20 cellular contexts compared by ENCODE assay signal in genomic region chr7:150900675-150901074, GRCh38. TPM values are rescaled to one million over a fixed set of nuclear protein-coding genes. Genes with fewer than 3 reads are reported as not detected.
"Had no signal": no experiment of that assay in that cellular context is flagged by ENCODE, and none has a peak within 500 bp of the region (broad histone marks: within the 10 kb centered on the region; RNA-seq: fewer than 3 reads in every experiment).

No MANE protein-coding gene starts in this region.

- H3K4me1 ChIP-seq: lower lobe of right lung, prostate gland had no signal

- H3K27ac Mint-ChIP-seq: activated CD8-positive, alpha-beta T cell treated with anti-CD3 and anti-CD28 coated beads for 36 hours; activated naive CD8-positive, alpha-beta T cell treated with anti-CD3 and anti-CD28 coated beads for 36 hours; dendritic cell treated with granulocyte-macrophage colony-stimulating factor and Interleukin-4, amounts not matched to agents 40 ng/mL and 50 ng/mL, for 4 days; effector memory CD8-positive, alpha-beta T cell; naive thymus-derived CD4-positive, alpha-beta T cell; T-helper 17 cell had no signal

- H3K27ac ChIP-seq: gastrocnemius medialis, lower lobe of right lung, prostate gland had no signal

- H3K4me3 ChIP-seq: gastrocnemius medialis, heart left ventricle, lower lobe of right lung, prostate gland, smooth muscle cell had no signal

- H3K9me3 ChIP-seq: gastrocnemius medialis, heart left ventricle, lower lobe of right lung, prostate gland had no signal

- DNase-seq: activated CD4-positive, alpha-beta T cell treated with anti-CD3 and anti-CD28 coated beads for 4 hours; activated CD8-positive, alpha-beta T cell treated with anti-CD3 and anti-CD28 coated beads for 36 hours; activated gamma-delta T cell treated with Interleukin-2 at 50 U/mL for 16 hours; activated naive CD8-positive, alpha-beta T cell treated with anti-CD3 and anti-CD28 coated beads for 36 hours; cerebellar nuclear complex; effector memory CD8-positive, alpha-beta T cell; gastrocnemius medialis; heart left ventricle; lower lobe of right lung; naive thymus-derived CD4-positive, alpha-beta T cell; occipital lobe; right cardiac atrium; stimulated activated CD4-positive, alpha-beta T cell treated with anti-CD3 and anti-CD28 coated beads, Interleukin-4, amount 100 ng/mL, for 4 hours; stimulated activated CD8-positive, alpha-beta memory T cell treated with anti-CD3 and anti-CD28 coated beads, Interleukin-4, amount 100 ng/mL, for 48 hours; stimulated activated naive CD8-positive, alpha-beta T cell treated with anti-CD3 and anti-CD28 coated beads, Interleukin-15, Interleukin-2, amounts not matched to agents 100 U/mL and 50 U/mL, for 24 hours; T-helper 17 cell had no signal

- H3K9me3 Mint-ChIP-seq: activated CD8-positive, alpha-beta T cell treated with anti-CD3 and anti-CD28 coated beads for 36 hours; activated naive CD8-positive, alpha-beta T cell treated with anti-CD3 and anti-CD28 coated beads for 36 hours; dendritic cell treated with granulocyte-macrophage colony-stimulating factor and Interleukin-4, amounts not matched to agents 40 ng/mL and 50 ng/mL, for 4 days; effector memory CD8-positive, alpha-beta T cell; type B pancreatic cell had no signal

- H3K4me3 Mint-ChIP-seq: activated CD8-positive, alpha-beta T cell treated with anti-CD3 and anti-CD28 coated beads for 36 hours; activated naive CD8-positive, alpha-beta T cell treated with anti-CD3 and anti-CD28 coated beads for 36 hours; dendritic cell treated with granulocyte-macrophage colony-stimulating factor and Interleukin-4, amounts not matched to agents 40 ng/mL and 50 ng/mL, for 4 days; effector memory CD8-positive, alpha-beta T cell; naive thymus-derived CD4-positive, alpha-beta T cell; T-helper 17 cell had no signal

- H3K36me3 ChIP-seq: gastrocnemius medialis, heart left ventricle, lower lobe of right lung, prostate gland had no signal

- H3K36me3 Mint-ChIP-seq: activated naive CD8-positive, alpha-beta T cell treated with anti-CD3 and anti-CD28 coated beads for 36 hours; naive thymus-derived CD4-positive, alpha-beta T cell; type B pancreatic cell had no signal

RNA-seq across cellular contexts. Expression of gene AOC1, which starts 48.4 kb away (rescaled TPM):
- total RNA-seq: activated CD8-positive, alpha-beta T cell treated with anti-CD3 and anti-CD28 coated beads for 36 hours; activated naive CD8-positive, alpha-beta T cell treated with anti-CD3 and anti-CD28 coated beads for 36 hours; occipital lobe; smooth muscle cell; T-helper 17 cell had no signal
